ENCODE assay signal across 2 cellular contexts in the genomic region with DNA sequence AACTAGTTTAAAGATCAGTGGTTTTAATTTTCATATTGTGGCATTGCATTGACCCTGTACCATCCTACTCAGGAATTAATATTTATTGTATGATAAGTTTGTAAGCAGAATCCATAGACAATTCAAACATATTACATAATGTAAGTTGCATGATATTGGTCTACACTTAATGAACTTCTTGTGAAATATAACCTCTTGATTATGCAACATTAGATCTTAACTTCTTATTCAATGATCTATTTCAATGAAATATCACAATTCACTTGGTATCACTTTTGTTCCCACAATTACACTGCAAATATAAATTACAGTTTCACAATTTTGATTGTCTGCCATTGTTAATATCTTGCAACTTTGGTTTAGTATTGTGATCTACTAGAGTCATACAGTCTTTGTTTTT.
TF ChIP-seq lines count a peak whose summit lies in the region.

No MANE protein-coding gene starts in this region.

TF ChIP-seq in HepG2, 621 proteins besides CTCF, POLR2A, EP300 and RAD21:
- TF ChIP-seq CEBPB (IDR thresholded peaks at IDR 0.05; ENCODE audit: borderline replicate concordance, low read depth, low read length) (peak; percentile 66; the same call in 1 of the 2 replicates), JDP2 (CRISPR knock-in tag; IDR thresholded peaks at IDR 0.05; ENCODE audit: borderline replicate concordance) (no peak)

TF ChIP-seq in IMR-90, 13 proteins besides CTCF, POLR2A, EP300 and RAD21:
- TF ChIP-seq MAFK (IDR thresholded peaks at IDR 0.05; ENCODE audit: low read depth, low read length) (no peak), CEBPB (IDR thresholded peaks at IDR 0.05; ENCODE audit: low read depth, low read length) (peak; percentile 52; the same call in 1 of the 2 replicates)
